12 cellular contexts compared by ENCODE assay signal in the genomic region with DNA sequence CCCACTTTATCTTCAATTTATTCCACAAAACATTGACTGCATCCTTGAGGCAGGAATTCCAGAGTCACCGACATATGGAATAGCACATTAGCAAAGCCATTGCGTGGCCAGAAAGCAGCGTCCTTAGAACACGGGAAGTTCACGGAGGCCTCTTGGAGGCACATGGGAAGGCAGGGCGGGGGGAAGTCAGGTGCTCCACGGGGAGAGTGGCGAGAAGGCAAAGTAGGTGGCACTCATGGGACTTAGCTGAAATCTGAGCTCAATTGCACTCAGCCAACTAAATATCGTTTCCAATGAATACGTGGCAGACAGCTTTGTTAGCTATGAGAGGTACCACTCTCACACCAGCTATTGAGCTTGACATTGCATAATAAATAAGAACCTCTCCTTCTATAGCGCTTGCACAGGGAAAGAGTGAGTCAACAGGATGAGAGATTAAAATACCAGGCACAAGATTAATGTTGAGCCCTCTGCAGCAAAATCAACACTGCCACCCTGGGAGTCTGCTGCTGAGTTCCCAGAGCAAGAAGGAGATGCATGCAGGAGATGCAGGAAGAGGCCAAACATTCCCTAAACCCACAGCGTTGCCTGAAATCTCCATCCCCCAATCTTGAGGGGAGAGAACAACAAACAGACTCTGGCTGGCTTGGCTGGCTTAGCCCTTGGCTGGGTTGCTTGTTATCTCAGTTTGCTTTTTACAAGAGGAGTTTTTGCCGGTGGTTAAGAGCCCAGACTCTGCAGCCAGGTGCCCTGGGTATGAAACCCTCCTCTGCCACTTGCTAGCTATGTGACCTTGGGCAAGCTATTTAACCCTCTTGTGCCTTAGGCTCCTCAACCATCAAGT. TPM values are rescaled to one million over a fixed set of nuclear protein-coding genes. Genes with fewer than 3 reads are reported as not detected.
DNase-seq lines count a peak whose midpoint lies in the region; ATAC-seq, FAIRE-seq and TF ChIP-seq lines count a peak whose summit lies in the region.
"Had no signal": no experiment of that assay in that cellular context is flagged by ENCODE, and none has a peak within 500 bp of the region (broad histone marks: within the 10 kb centered on the region; RNA-seq: fewer than 3 reads in every experiment).

No MANE protein-coding gene starts in this region.

- H3K9me3 Mint-ChIP-seq in stimulated activated memory B cell treated with anti-CD40 and anti-IgM and Interleukin-4, amounts not matched to agents 10 μg/mL and 1 μg/mL and 100 μg/mL, for 72 hours, result no peaks in the 10 kb centered on the region
- H3K9me3 Mint-ChIP-seq in activated CD8-positive, alpha-beta T cell treated with anti-CD3 and anti-CD28 coated beads for 36 hours, result no peaks in the 10 kb centered on the region

- intact Hi-C loops in HepG2 (cut with micrococcal nuclease; ENCODE audit: unreplicated experiment) (no loop called here), right lobe of liver (cut with DNase I) (no loop called here), head of caudate nucleus (cut with DNase I) (no loop called here)
- intact Hi-C loops in activated CD8-positive, alpha-beta T cell treated with anti-CD3 and anti-CD28 coated beads for 36 hours (cut with micrococcal nuclease), result no loop called here

- no peak for TF ChIP-seq EP300 in HepG2 (IDR thresholded peaks at IDR 0.05; ENCODE audit: low read depth in 2 of 2, low read length in 2 of 2)
- no peak for TF ChIP-seq EP300 in HepG2 (CRISPR knock-in tag; IDR thresholded peaks at IDR 0.05; ENCODE audit: borderline replicate concordance)

- H4K20me1 ChIP-seq in HepG2 (ENCODE audit: insufficient read depth, low read length), result no peaks in the 10 kb centered on the region

- POLR2A ChIA-PET in HepG2 (lab: Yijun Ruan, JAX), result no interaction called here
- POLR2A ChIA-PET in activated CD8-positive, alpha-beta T cell treated with anti-CD3 and anti-CD28 coated beads for 36 hours (lab: Charles Lee), result no interaction called here

- H3K9ac ChIP-seq in HepG2 (ENCODE audit: insufficient read depth, low read depth, low read length), result no peak overlapping the region

- BruUV-seq in HepG2 (replicated peaks; lab: Mats Ljungman, UMichigan), result no TSS peak

- H3K4me2 ChIP-seq in HepG2 (ENCODE audit: low read depth, low read length), result no peak overlapping the region

- DNase-seq in HepG2 (ENCODE audit: low spot score) (peak; percentile 6), right lobe of liver (no peak), RPMI7951 (ENCODE audit: low read depth) (peak; percentile 99), head of caudate nucleus (peak in 27 of 42 donors; percentile 14 to 73 (median 37)), urothelium cell line (ENCODE audit: low spot score) (peak; percentile 82)
- DNase-seq in activated CD4-positive, CD25-positive, alpha-beta regulatory T cell treated with anti-CD3 and anti-CD28 coated beads, Interleukin-2, amount 50 U/mL, for 72 hours, result no peak
- DNase-seq in activated CD8-positive, alpha-beta T cell treated with anti-CD3 and anti-CD28 coated beads for 36 hours, result no peak
- DNase-seq: activated CD4-positive, alpha-beta T cell treated with anti-CD3 and anti-CD28 coated beads for 4 hours; DND-41; stimulated activated CD4-positive, alpha-beta T cell treated with anti-CD3 and anti-CD28 coated beads, Interleukin-4, amount 100 ng/mL, for 4 hours had no signal

- no peaks in the 10 kb centered on the region for H3K27me3 Mint-ChIP-seq in stimulated activated memory B cell treated with anti-CD40 and anti-IgM and Interleukin-4, amounts not matched to agents 10 μg/mL and 1 μg/mL and 100 μg/mL, for 72 hours
- peaks cover 15% of the 10 kb centered on the region for H3K27me3 Mint-ChIP-seq in activated CD8-positive, alpha-beta T cell treated with anti-CD3 and anti-CD28 coated beads for 36 hours

- in situ Hi-C loops in HepG2 (cut with HindIII; ENCODE audit: extremely low pct_ligation_motif_present, low pct_unique_long_range_greater_than_20kb), result no loop called here

- H2AFZ ChIP-seq in HepG2 (ENCODE audit: low read length), result no peak overlapping the region

- H3K36me3 ChIP-seq in HepG2 (replicated peaks in 1 of 2; ENCODE audit: control insufficient read depth in 1 of 2, insufficient read depth in 2 of 2, low read length in 2 of 2), result no peaks in the 10 kb centered on the region
- no peaks in the 10 kb centered on the region for H3K36me3 ChIP-seq in right lobe of liver

- H3K27me3 ChIP-seq in HepG2 (ENCODE audit: control insufficient read depth in 1 of 2, insufficient read depth in 2 of 2, low read length in 2 of 2) (peaks cover 0 to 3% of the 10 kb centered on the region in 2 experiments; a peak in 1 of 5 replicates), right lobe of liver (no peaks in the 10 kb centered on the region)

- H3K27ac Mint-ChIP-seq in stimulated activated memory B cell treated with anti-CD40 and anti-IgM and Interleukin-4, amounts not matched to agents 10 μg/mL and 1 μg/mL and 100 μg/mL, for 72 hours, result no peak overlapping the region
- H3K27ac Mint-ChIP-seq in activated CD8-positive, alpha-beta T cell treated with anti-CD3 and anti-CD28 coated beads for 36 hours, result no peak overlapping the region

- TF ChIP-seq CTCF in HepG2 (CRISPR knock-in tag; IDR thresholded peaks at IDR 0.05) (no peak), right lobe of liver (IDR thresholded peaks at IDR 0.05) (no peak)
- TF ChIP-seq CTCF in activated CD8-positive, alpha-beta T cell treated with anti-CD3 and anti-CD28 coated beads for 36 hours (IDR thresholded peaks at IDR 0.05), result no peak

- no peak overlapping the region for H3K4me3 Mint-ChIP-seq in stimulated activated memory B cell treated with anti-CD40 and anti-IgM and Interleukin-4, amounts not matched to agents 10 μg/mL and 1 μg/mL and 100 μg/mL, for 72 hours
- no peak overlapping the region for H3K4me3 Mint-ChIP-seq in activated CD8-positive, alpha-beta T cell treated with anti-CD3 and anti-CD28 coated beads for 36 hours

- TF ChIP-seq POLR2A in HepG2 (IDR thresholded peaks at IDR 0.05; ENCODE audit: insufficient read depth in 1 of 2, low read depth in 2 of 2, low read length in 2 of 2) (no peak), right lobe of liver (IDR thresholded peaks at IDR 0.05) (no peak)

- no peaks in the 10 kb centered on the region for H3K79me2 ChIP-seq in HepG2 (ENCODE audit: insufficient read depth, low read length)

- H3K4me1 ChIP-seq in HepG2 (ENCODE audit: insufficient read depth, low read length), result peaks cover 8% of the 10 kb centered on the region; the same call in 1 of the 2 replicates
- H3K4me1 ChIP-seq in right lobe of liver, result no peaks in the 10 kb centered on the region

- 39% methylated on average over 13 of the region's 13 CpGs for WGBS in HepG2 (ENCODE audit: low lambda C conversion rate)
- 44% methylated on average over 9 of the region's 13 CpGs for WGBS in right lobe of liver (ENCODE audit: insufficient coverage, low coverage, low lambda C conversion rate, missing lambda C conversion rate)

- FAIRE-seq in HepG2 (lab: Jason Lieb, UNC) (no peak), urothelium cell line (lab: Jason Lieb, UNC) (peak; percentile 76)

- no peaks in the 10 kb centered on the region for H3K4me1 Mint-ChIP-seq in stimulated activated memory B cell treated with anti-CD40 and anti-IgM and Interleukin-4, amounts not matched to agents 10 μg/mL and 1 μg/mL and 100 μg/mL, for 72 hours
- peaks cover 6% of the 10 kb centered on the region for H3K4me1 Mint-ChIP-seq in activated CD8-positive, alpha-beta T cell treated with anti-CD3 and anti-CD28 coated beads for 36 hours (ENCODE audit: low read depth)

- H3K4me3 ChIP-seq in HepG2 (replicated peaks in 1 of 3; ENCODE audit: insufficient read depth in 1 of 3, low read depth in 2 of 3, low read length in 3 of 3) (no peak overlapping the region), right lobe of liver (no peak overlapping the region)

- no peak for TF ChIP-seq RAD21 in HepG2 (CRISPR knock-in tag; IDR thresholded peaks at IDR 0.05)

- H3K9me3 ChIP-seq in HepG2 (ENCODE audit: low read length) (no peaks in the 10 kb centered on the region), right lobe of liver (no peaks in the 10 kb centered on the region)

- ATAC-seq in HepG2, result no peak
- no peak for ATAC-seq in right lobe of liver
- no peak for ATAC-seq in stimulated activated memory B cell treated with anti-CD40 and anti-IgM and Interleukin-4, amounts not matched to agents 10 μg/mL and 1 μg/mL and 100 μg/mL, for 72 hours
- no peak for ATAC-seq in activated CD8-positive, alpha-beta T cell treated with anti-CD3 and anti-CD28 coated beads for 36 hours

- no peaks in the 10 kb centered on the region for H3K36me3 Mint-ChIP-seq in stimulated activated memory B cell treated with anti-CD40 and anti-IgM and Interleukin-4, amounts not matched to agents 10 μg/mL and 1 μg/mL and 100 μg/mL, for 72 hours
- H3K36me3 Mint-ChIP-seq in activated CD8-positive, alpha-beta T cell treated with anti-CD3 and anti-CD28 coated beads for 36 hours (ENCODE audit: low read depth), result no peaks in the 10 kb centered on the region

- no peak overlapping the region for H3K27ac ChIP-seq in HepG2 (ENCODE audit: extremely low read length, insufficient read depth, low read length)
- no peak overlapping the region for H3K27ac ChIP-seq in right lobe of liver

- CTCF ChIA-PET in HepG2 (lab: Yijun Ruan, JAX; ENCODE audit: low intra/inter-chr PET ratio, low total read pairs), result no interaction called here
- CTCF ChIA-PET in activated CD8-positive, alpha-beta T cell treated with anti-CD3 and anti-CD28 coated beads for 36 hours (lab: Charles Lee), result interaction anchor here (0.8 to 1.0 kb wide), 2 partner anchors 11 to 30 kb away, joined by 3 read pairs; no protein-coding TSS in a partner anchor

RNA-seq across cellular contexts. Expression of gene ABCC12, which starts 28.8 kb away (rescaled TPM):
- total RNA-seq in HepG2 (2016; rRNA removed; fragmentation: Illumina TruSeq; extraction: Trizol), result not detected in 2 replicates
- not detected in 2 replicates for total RNA-seq in HepG2 (2016; cell fraction: cytosol; rRNA removed; fragmentation: Illumina TruSeq; extraction: Trizol; ENCODE audit: low read depth)
- not detected in 2 replicates for total RNA-seq in HepG2 (2016; cell fraction: insoluble cytoplasmic fraction; rRNA removed; fragmentation: Illumina TruSeq; extraction: Trizol)
- not detected in 2 replicates for total RNA-seq in HepG2 (2016; cell fraction: membrane; rRNA removed; fragmentation: Illumina TruSeq; extraction: Trizol)
- total RNA-seq in HepG2 (2016; cell fraction: nucleus; rRNA removed; fragmentation: Illumina TruSeq; extraction: Trizol), result not detected in 2 replicates
- polyA plus RNA-seq in HepG2 (2011; rRNA removed), result 0.22 TPM in 1 of 2 replicates, not detected in the other
- polyA plus RNA-seq in HepG2 (2011; cell fraction: cytosol; rRNA removed), result not detected in 2 replicates
- not detected in 2 replicates for polyA plus RNA-seq in HepG2 (2011; cell fraction: nucleus; rRNA removed)
- not detected in 2 replicates for polyA plus RNA-seq in HepG2 (2012)
- not detected in 2 replicates for polyA plus RNA-seq in HepG2 (2016; cell fraction: cytosol; fragmentation: Illumina TruSeq; extraction: Trizol; ENCODE audit: low read depth)
- not detected in 2 replicates for polyA plus RNA-seq in HepG2 (2016; cell fraction: insoluble cytoplasmic fraction; fragmentation: Illumina TruSeq; extraction: Trizol; ENCODE audit: low read depth)
- not detected in 2 replicates for polyA plus RNA-seq in HepG2 (2016; cell fraction: membrane; fragmentation: Illumina TruSeq; extraction: Trizol; ENCODE audit: low read depth)
- polyA plus RNA-seq in HepG2 (2016; cell fraction: nucleus; fragmentation: Illumina TruSeq; extraction: Trizol; ENCODE audit: insufficient read depth, low read depth), result not detected in 2 replicates
- polyA minus RNA-seq in HepG2 (2011; rRNA and poly(A)+ RNA removed; ENCODE audit: low replicate concordance), result not detected in 2 replicates
- not detected in 2 replicates for polyA minus RNA-seq in HepG2 (2011; cell fraction: cytosol; rRNA and poly(A)+ RNA removed)
- not detected in 2 replicates for polyA minus RNA-seq in HepG2 (2011; cell fraction: nucleus; rRNA and poly(A)+ RNA removed)
- under 1 TPM in 1 of 6 experiments, not detected in 5; 0.07 TPM for total RNA-seq in right lobe of liver
- total RNA-seq in RPMI7951 (2014; rRNA removed; shearing (Covaris generic)), result 0.29 and 0.48 TPM in 2 replicates
- not detected for total RNA-seq in activated CD8-positive, alpha-beta T cell treated with anti-CD3 and anti-CD28 coated beads for 36 hours
- total RNA-seq: glomerular endothelial cell had no signal

Comparison
In these comparisons a context has a peak if more than half of its experiments do, and no peak if none do; other contexts are left out.
1. DNase-seq: peak in HepG2 (single experiment), RPMI7951 (single experiment), head of caudate nucleus (27 of 42) and urothelium cell line (single experiment); none in right lobe of liver (0 of 3), activated CD4-positive, CD25-positive, alpha-beta regulatory T cell treated with anti-CD3 and anti-CD28 coated beads, Interleukin-2, amount 50 U/mL, for 72 hours (single experiment) and activated CD8-positive, alpha-beta T cell treated with anti-CD3 and anti-CD28 coated beads for 36 hours (single experiment).